18 cellular contexts compared by ENCODE assay signal in genomic region chr20:34458631-34459030, GRCh38. TPM values are rescaled to one million over a fixed set of nuclear protein-coding genes. Genes with fewer than 3 reads are reported as not detected.
A peak's percentile ranks its signal among the peaks of the same experiment; 100 is the strongest.
DNase-seq lines count a peak whose midpoint lies in the region; ATAC-seq and TF ChIP-seq lines count a peak whose summit lies in the region.
"Had no signal": no experiment of that assay in that cellular context is flagged by ENCODE, and none has a peak within 500 bp of the region (broad histone marks: within the 10 kb centered on the region; RNA-seq: fewer than 3 reads in every experiment).

No MANE protein-coding gene starts in this region.

- CTCF ChIA-PET in IMR-90 (lab: Yijun Ruan, JAX) = no interaction called here

- BruUV-seq in IMR-90 (replicated peaks; lab: Mats Ljungman, UMichigan) = no TSS peak

- H3K9ac ChIP-seq in BLaER1 (no peak overlapping the region), IMR-90 (ENCODE audit: low read depth, low read length) (peak overlapping the region; percentile 27; the same call in 1 of the 2 replicates), mesendoderm (ENCODE audit: low read length) (no peak overlapping the region)

- H3K14ac ChIP-seq in IMR-90 (replicated peaks; ENCODE audit: low read depth, low read length) = peak overlapping the region; percentile 97

- no peak overlapping the region for H2AFZ ChIP-seq in IMR-90 (replicated peaks; ENCODE audit: low read length, poor library complexity)

- H3K9me1 ChIP-seq in IMR-90 (ENCODE audit: insufficient read depth, low read length) = peaks cover 4% of the 10 kb centered on the region

- H3K4me3 ChIP-seq in BLaER1 (no peak overlapping the region), IMR-90 (ENCODE audit: insufficient read depth, low read depth, low read length) (no peak overlapping the region), mesendoderm (ENCODE audit: low read length) (no peak overlapping the region)
- H3K4me3 ChIP-seq: uterus had no signal

- H4K20me1 ChIP-seq in BLaER1 (peaks cover 7% of the 10 kb centered on the region; the same call in 1 of the 2 replicates), IMR-90 (ENCODE audit: insufficient read depth, low read length) (no peaks in the 10 kb centered on the region)

- POLR2A ChIA-PET in IMR-90 (lab: Charles Lee; ENCODE audit: unreplicated experiment) = no interaction called here

- no CpG with 5 or more reads among the region's 3 CpGs for WGBS in IMR-90 (ENCODE audit: extremely low coverage in 2 of 2, insufficient read length in 1 of 2), 2 experiments
- no CpG with 5 or more reads among the region's 3 CpGs for WGBS in mesendoderm (ENCODE audit: extremely low coverage, insufficient coverage, low lambda C conversion rate)

- H3K79me1 ChIP-seq in IMR-90 (ENCODE audit: low read depth in 1 of 2, low read length in 2 of 2) = peaks cover 21 to 39% of the 10 kb centered on the region in 2 experiments
- H3K79me1 ChIP-seq in mesendoderm (ENCODE audit: low read length) = no peaks in the 10 kb centered on the region

- dilution Hi-C loops in IMR-90 (cut with HindIII; ENCODE audit: low sequenced_read_pairs, unreplicated experiment) = no loop called here

- ATAC-seq in IMR-90 (ENCODE audit: low read depth) (peak; percentile 80), HG02642 (IDR thresholded peaks at IDR 0.05; ENCODE audit: poor library complexity, unreplicated experiment) (no peak)
- ATAC-seq: naive thymus-derived CD8-positive, alpha-beta T cell had no signal

- H3K18ac ChIP-seq in IMR-90 (ENCODE audit: low read depth, low read length) (peak overlapping the region; percentile 95), mesendoderm (ENCODE audit: low read length) (no peak overlapping the region)

- in situ Hi-C loops in IMR-90 (cut with MboI; ENCODE audit: low sequenced_read_pairs) = no loop called here

- intact Hi-C loops in IMR-90 (cut with micrococcal nuclease) = loop anchor here (10.0 kb wide), 1 partner anchor 54 kb away; no protein-coding TSS in a partner anchor

- peaks cover 17% of the 10 kb centered on the region for H3K4me1 ChIP-seq in BLaER1
- H3K4me1 ChIP-seq in IMR-90 (ENCODE audit: control insufficient read depth, insufficient read depth, low read length) = peaks cover 12% of the 10 kb centered on the region
- no peaks in the 10 kb centered on the region for H3K4me1 ChIP-seq in mesendoderm (ENCODE audit: control insufficient read depth, low read depth, low read length)
- H3K4me1 ChIP-seq: uterus had no signal

- peak overlapping the region; percentile 93 for H4K91ac ChIP-seq in IMR-90 (ENCODE audit: insufficient read depth, low read depth, low read length)

- H2AK5ac ChIP-seq in IMR-90 (ENCODE audit: low read depth, low read length) (peak overlapping the region; percentile 78), mesendoderm (ENCODE audit: low read length) (no peak overlapping the region)

- peak overlapping the region; percentile 90 for H2BK20ac ChIP-seq in IMR-90 (ENCODE audit: low read depth, low read length)

- H3K27ac ChIP-seq in BLaER1 (0 out of 2 replicates have a peak overlapping the region, but pooled peaks have one; percentile 7), IMR-90 (ENCODE audit: insufficient read depth, low read length) (peak overlapping the region; percentile 82), mesendoderm (ENCODE audit: low read depth, low read length) (no peak overlapping the region)
- H3K27ac ChIP-seq: uterus had no signal

- peak overlapping the region; percentile 94 for H3K4ac ChIP-seq in IMR-90 (ENCODE audit: low read depth, low read length)
- no peak overlapping the region for H3K4ac ChIP-seq in mesendoderm (ENCODE audit: low read depth, low read length)

- H2BK15ac ChIP-seq in IMR-90 (ENCODE audit: low read depth, low read length) (peak overlapping the region; percentile 82), mesendoderm (replicated peaks; ENCODE audit: low read depth) (no peak overlapping the region)

- TF ChIP-seq POLR2A in IMR-90 (IDR thresholded peaks at IDR 0.05; ENCODE audit: low read depth, low read length) = 0 out of 2 replicates have a peak, but pooled peaks have one; percentile 21

- peak overlapping the region; percentile 81; the same call in 1 of the 2 replicates for H3K23ac ChIP-seq in IMR-90 (ENCODE audit: low read depth, low read length)
- no peak overlapping the region for H3K23ac ChIP-seq in mesendoderm (ENCODE audit: low read length)

- H3K27me3 ChIP-seq in BLaER1 (no peaks in the 10 kb centered on the region), IMR-90 (ENCODE audit: control insufficient read depth, insufficient read depth, low read length) (no peaks in the 10 kb centered on the region), mesendoderm (ENCODE audit: insufficient read depth, low read length, poor library complexity) (no peaks in the 10 kb centered on the region)
- H3K27me3 ChIP-seq: uterus had no signal

- H3K36me3 ChIP-seq in BLaER1 (peaks cover 88% of the 10 kb centered on the region), IMR-90 (ENCODE audit: control insufficient read depth, insufficient read depth, low read length) (peaks cover 18% of the 10 kb centered on the region), mesendoderm (ENCODE audit: control insufficient read depth, insufficient read depth, low read length) (peaks cover 5% of the 10 kb centered on the region)
- H3K36me3 ChIP-seq: uterus had no signal

- H3K9me3 ChIP-seq in BLaER1 (no peaks in the 10 kb centered on the region), IMR-90 (ENCODE audit: control insufficient read depth, insufficient read depth, low read length) (no peaks in the 10 kb centered on the region)
- H3K9me3 ChIP-seq: uterus had no signal

- TF ChIP-seq RAD21 in IMR-90 (IDR thresholded peaks at IDR 0.05; ENCODE audit: low read length) = no peak

- DNase-seq in IMR-90 (peak; percentile 85), dermis blood vessel endothelial cell (peak; percentile 66), lung microvascular endothelial cell (ENCODE audit: low read depth in 2 of 2) (peak; percentile 15 to 54), mesendoderm (no peak), NCI-H1417 treated with DMSO at 0.1 percent for 48 hours (lab: John Stamatoyannopoulos, UW) (no peak)
- no peak for DNase-seq in activated CD4-positive, CD25-positive, alpha-beta regulatory T cell (lab: John Stamatoyannopoulos, UW)
- DNase-seq: activated CD4-positive, alpha-beta T cell treated with anti-CD3 and anti-CD28 coated beads, Interleukin-2, amount 10 ng/mL, durations not matched to agents 7 days and 5 days; activated gamma-delta T cell; amygdala; CD4-positive, CD25-positive, alpha-beta regulatory T cell; DMS53; effector CD8-positive, alpha-beta T cell; naive thymus-derived CD8-positive, alpha-beta T cell; NCI-H1436 treated with DMSO at 0.1 percent for 48 hours; NCI-H526; uterus had no signal

- peak overlapping the region; percentile 21 for H2AK9ac ChIP-seq in IMR-90 (replicated peaks; ENCODE audit: low read depth, low read length, poor library complexity)

- H4K5ac ChIP-seq in IMR-90 (ENCODE audit: low read depth, low read length) (peak overlapping the region; percentile 93), mesendoderm (ENCODE audit: low read length) (no peak overlapping the region)

- no peak for TF ChIP-seq CTCF in IMR-90 (conservative IDR thresholded peaks at IDR 0.05; ENCODE audit: low read depth, low read length)

- H3K56ac ChIP-seq in IMR-90 (ENCODE audit: extremely low read depth, insufficient read depth, low read length) (peak overlapping the region; percentile 91), mesendoderm (ENCODE audit: low read length) (no peak overlapping the region)

- peak overlapping the region; percentile 93 for H2BK5ac ChIP-seq in IMR-90 (ENCODE audit: low read depth, low read length, poor library complexity, severe bottlenecking)
- no peak overlapping the region for H2BK5ac ChIP-seq in mesendoderm (ENCODE audit: low read length)

- H4K8ac ChIP-seq in IMR-90 (ENCODE audit: low read depth in 2 of 2, low read length in 2 of 2) (peak overlapping the region; percentile 79 to 83), mesendoderm (ENCODE audit: low read depth, low read length) (no peak overlapping the region)

- H2BK120ac ChIP-seq in IMR-90 (ENCODE audit: low read depth, low read length) = peak overlapping the region; percentile 75
- no peak overlapping the region for H2BK120ac ChIP-seq in mesendoderm (ENCODE audit: low read depth, low read length)

- no peaks in the 10 kb centered on the region for H3K79me2 ChIP-seq in mesendoderm (ENCODE audit: control insufficient read depth, insufficient read depth, low read length)

- H3K4me2 ChIP-seq in BLaER1 (peak overlapping the region; percentile 41; the same call in 1 of the 2 replicates), IMR-90 (ENCODE audit: low read depth, low read length) (0 out of 2 replicates have a peak overlapping the region, but pooled peaks have one; percentile 14), mesendoderm (ENCODE audit: low read length) (no peak overlapping the region)

TF ChIP-seq in IMR-90, 13 proteins besides CTCF, POLR2A, EP300 and RAD21:
- TF ChIP-seq NFE2L2 (IDR thresholded peaks at IDR 0.05; ENCODE audit: low read depth, low read length) = no peak
- peak; percentile 25; the same call in 1 of the 2 replicates for TF ChIP-seq BHLHE40 (IDR thresholded peaks at IDR 0.05; ENCODE audit: low read depth, low read length)

RNA-seq across cellular contexts. Expression of gene DYNLRB1, which starts 57.6 kb away (rescaled TPM):
- 78.0 and 82.4 TPM in 2 replicates for total RNA-seq in IMR-90 (2012; rRNA removed)
- 380 and 406 TPM in 2 replicates for polyA plus RNA-seq in IMR-90 (2012; rRNA removed)
- 425 and 634 TPM in 2 replicates for polyA plus RNA-seq in IMR-90 (2012; cell fraction: cytosol; rRNA removed)
- 82.6 and 188 TPM in 2 replicates for polyA plus RNA-seq in IMR-90 (2012; cell fraction: nucleus; rRNA removed; ENCODE audit: low replicate concordance)
- total RNA-seq in dermis blood vessel endothelial cell = 29.6 and 36.9 TPM in 2 replicates
- total RNA-seq in lung microvascular endothelial cell = 48.8 and 85.9 TPM in 2 replicates
- 198 TPM for polyA plus RNA-seq in mesendoderm (2013, experiment 1 of 2)
- polyA plus RNA-seq in mesendoderm (2013, experiment 2 of 2) = 199 TPM

Comparison
In these comparisons a context has a peak if more than half of its experiments do, and no peak if none do; other contexts are left out.
1. DNase-seq: peak in IMR-90 (single experiment), dermis blood vessel endothelial cell (single experiment) and lung microvascular endothelial cell (2 of 2); none in mesendoderm (single experiment), activated CD4-positive, CD25-positive, alpha-beta regulatory T cell (0 of 4) and NCI-H1417 treated with DMSO at 0.1 percent for 48 hours (single experiment).